15 cellular contexts compared by ENCODE assay signal in genomic region chr11:134350381-134350780, GRCh38. TPM values are rescaled to one million over a fixed set of nuclear protein-coding genes. Genes with fewer than 3 reads are reported as not detected.
DNase-seq lines count a peak whose midpoint lies in the region; ATAC-seq and TF ChIP-seq lines count a peak whose summit lies in the region.
"Had no signal": no experiment of that assay in that cellular context is flagged by ENCODE, and none has a peak within 500 bp of the region (broad histone marks: within the 10 kb centered on the region; RNA-seq: fewer than 3 reads in every experiment).

No MANE protein-coding gene starts in this region.

- no peak overlapping the region for H3K4me3 Mint-ChIP-seq in endothelial cell (ENCODE audit: unreplicated experiment)
- H3K4me3 Mint-ChIP-seq: neural crest cell had no signal

- in situ Hi-C loops in brain microvascular endothelial cell (cut with HindIII; ENCODE audit: low pct_ligation_motif_present, low sequenced_read_pairs): no loop called here

- no peak overlapping the region for H3K27ac ChIP-seq in brain microvascular endothelial cell
- H3K27ac ChIP-seq: gastroesophageal sphincter had no signal

- no peak overlapping the region for H3K4me3 ChIP-seq in brain microvascular endothelial cell (ENCODE audit: low read depth, low read length)
- H3K4me3 ChIP-seq: gastroesophageal sphincter had no signal

- peaks cover 3% of the 10 kb centered on the region for H3K4me1 Mint-ChIP-seq in endothelial cell (ENCODE audit: unreplicated experiment)
- H3K4me1 Mint-ChIP-seq: neural crest cell had no signal

- no peaks in the 10 kb centered on the region for H3K36me3 ChIP-seq in brain microvascular endothelial cell (replicated peaks)
- H3K36me3 ChIP-seq: gastroesophageal sphincter had no signal

- no peaks in the 10 kb centered on the region for H3K9me3 Mint-ChIP-seq in endothelial cell (ENCODE audit: unreplicated experiment)
- H3K9me3 Mint-ChIP-seq: neural crest cell had no signal

- no peak for DNase-seq in endothelial cell (ENCODE audit: low spot score)
- DNase-seq in brain microvascular endothelial cell: no peak
- DNase-seq in NCI-H2081 treated with DMSO at 0.1 percent for 48 hours (lab: John Stamatoyannopoulos, UW): no peak
- no peak for DNase-seq in T1000 (lab: John Stamatoyannopoulos, UW)
- DNase-seq: activated CD4-positive, alpha-beta T cell treated with anti-CD3 and anti-CD28 coated beads for 1 hour; activated T-cell treated with anti-CD3 and anti-CD28 coated beads, Interleukin-2, amount 50 U/mL, for 1 hour; IMR-90; NCI-H774; substantia nigra had no signal

- H3K27me3 ChIP-seq in brain microvascular endothelial cell (replicated peaks): no peaks in the 10 kb centered on the region
- H3K27me3 ChIP-seq: gastroesophageal sphincter had no signal

- ATAC-seq in GM18520 (IDR thresholded peaks at IDR 0.05; ENCODE audit: unreplicated experiment) (peak; percentile 67), GM21515 (IDR thresholded peaks at IDR 0.05; ENCODE audit: unreplicated experiment) (peak; percentile 64), HG03175 (IDR thresholded peaks at IDR 0.05; ENCODE audit: unreplicated experiment) (peak; percentile 59), GM21737 (IDR thresholded peaks at IDR 0.05; ENCODE audit: unreplicated experiment) (no peak)
- ATAC-seq: gastroesophageal sphincter had no signal

- peaks cover 4% of the 10 kb centered on the region for H3K27me3 Mint-ChIP-seq in endothelial cell (ENCODE audit: unreplicated experiment)

- H3K36me3 Mint-ChIP-seq in endothelial cell (ENCODE audit: low read depth, unreplicated experiment): peaks cover 4% of the 10 kb centered on the region

- H3K27ac Mint-ChIP-seq in endothelial cell (ENCODE audit: unreplicated experiment): peak overlapping the region; percentile 1

- TF ChIP-seq CTCF in endothelial cell (IDR thresholded peaks at IDR 0.05; ENCODE audit: unreplicated experiment) (no peak), brain microvascular endothelial cell (IDR thresholded peaks at IDR 0.05; ENCODE audit: low read depth, low read length, missing control alignments) (no peak)

RNA-seq across cellular contexts. Expression of gene GLB1L2, which starts 18.6 kb away (rescaled TPM):
- total RNA-seq in endothelial cell (ENCODE audit: unreplicated experiment): 5.0 TPM
